In the genomic region with DNA sequence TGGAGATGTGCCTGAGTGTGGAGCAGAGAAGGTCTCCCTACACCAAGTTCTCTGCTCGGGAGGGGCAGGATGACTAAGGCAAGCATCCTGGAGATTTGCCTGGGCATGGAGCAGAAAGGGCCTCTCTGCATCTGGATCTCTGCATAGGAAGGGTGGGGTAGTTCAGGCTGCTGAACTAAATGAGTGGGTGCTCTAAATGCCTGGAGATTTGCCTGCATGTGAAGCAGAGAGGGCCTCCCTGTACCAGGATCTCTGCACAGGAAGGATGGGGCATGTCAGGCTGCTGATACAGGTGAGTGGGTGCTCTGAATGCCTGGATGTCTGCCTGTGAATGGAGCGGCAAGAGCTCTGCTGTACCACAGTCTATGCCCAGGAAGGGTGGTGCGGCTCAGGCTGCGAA, we compare ENCODE assay signal across 19 cellular contexts.
DNase-seq lines count a peak whose midpoint lies in the region; ATAC-seq and TF ChIP-seq lines count a peak whose summit lies in the region.
"Had no signal": no experiment of that assay in that cellular context is flagged by ENCODE, and none has a peak within 500 bp of the region (broad histone marks: within the 10 kb centered on the region; RNA-seq: fewer than 3 reads in every experiment).

No MANE protein-coding gene starts in this region.

- H3K4me1 ChIP-seq in tibial artery (peaks cover 0 to 8% (median 0%) of the 10 kb centered on the region in 4 donors), testis (no peaks in the 10 kb centered on the region)
- H3K4me1 ChIP-seq: Caco-2, pancreas, spleen had no signal

- TF ChIP-seq CTCF in AG10803 (conservative IDR thresholded peaks at IDR 0.05; ENCODE audit: low read length) (no peak), cardiac fibroblast (IDR thresholded peaks at IDR 0.05; ENCODE audit: low read depth, low read length) (no peak), tibial artery (IDR thresholded peaks at IDR 0.05) (no peak), testis (IDR thresholded peaks at IDR 0.05) (no peak)

- intact Hi-C loops in tibial artery (cut with DNase I; ENCODE audit: low total_unique reads): no loop called here
- intact Hi-C loops in testis (cut with DNase I; ENCODE audit: low total_unique reads): no loop called here

- DNase-seq in AG10803 (ENCODE audit: low read depth) (peak; percentile 92), LoVo (ENCODE audit: low spot score) (peak; percentile 77), cardiac fibroblast (ENCODE audit: low read depth in 2 of 2) (peak; percentile 58 to 74), kidney glomerular epithelial cell (lab: John Stamatoyannopoulos, UW) (peak; percentile 60), tibial artery (no peak), testis (no peak)
- DNase-seq: activated CD8-positive, alpha-beta T cell treated with anti-CD3 and anti-CD28 coated beads, Interleukin-2, amount 10 ng/mL, durations not matched to agents 7 days and 5 days; amygdala; Caco-2; GDM1; NCI-H2107; NCI-H69; spleen; WERI-Rb-1 had no signal

- H3K27ac ChIP-seq in tibial artery: peak overlapping the region in 1 of 2 donors; percentile 22
- no peak overlapping the region for H3K27ac ChIP-seq in testis
- H3K27ac ChIP-seq: pancreas, spleen, WERI-Rb-1 had no signal

- TF ChIP-seq POLR2A in testis (IDR thresholded peaks at IDR 0.05): no peak

- H3K9me3 ChIP-seq in tibial artery (peaks cover 0 to 11% (median 0%) of the 10 kb centered on the region in 3 donors), testis (no peaks in the 10 kb centered on the region)
- H3K9me3 ChIP-seq: Caco-2, pancreas had no signal

- ATAC-seq in GM19455 (IDR thresholded peaks at IDR 0.05; ENCODE audit: unreplicated experiment) (no peak), GM21723 (IDR thresholded peaks at IDR 0.05; ENCODE audit: unreplicated experiment) (no peak)
- ATAC-seq: activated CD8-positive, alpha-beta T cell treated with anti-CD3 and anti-CD28 coated beads, Interleukin-2, amount 10 ng/mL, durations not matched to agents 7 days and 5 days; activated T-helper 17 cell treated with anti-CD3 and anti-CD28 coated beads, Interleukin-2, amount 50 U/mL, for 72 hours; left lobe of liver; pancreas had no signal

- H3K27me3 ChIP-seq in tibial artery (no peaks in the 10 kb centered on the region), testis (no peaks in the 10 kb centered on the region)
- H3K27me3 ChIP-seq: pancreas, spleen had no signal

- no peaks in the 10 kb centered on the region for H3K36me3 ChIP-seq in tibial artery
- H3K36me3 ChIP-seq in testis (ENCODE audit: low read depth, missing control alignments): no peaks in the 10 kb centered on the region
- H3K36me3 ChIP-seq: pancreas, spleen, WERI-Rb-1 had no signal

- no peak overlapping the region for H3K4me3 ChIP-seq in AG10803 (ENCODE audit: low read length)
- H3K4me3 ChIP-seq in cardiac fibroblast (replicated peaks in 1 of 2; ENCODE audit: low read depth in 2 of 2, low read length in 2 of 2): no peak overlapping the region
- H3K4me3 ChIP-seq in tibial artery: no peak overlapping the region
- H3K4me3 ChIP-seq in testis: no peak overlapping the region
- H3K4me3 ChIP-seq: pancreas, spleen had no signal

- 81 to 88% methylated on average over 2 to 4 of the region's 4 CpGs for WGBS in testis, 2 donors

Comparison
In these comparisons a context has a peak if more than half of its experiments do, and no peak if none do; other contexts are left out.
1. DNase-seq: peak in AG10803 (single experiment), LoVo (single experiment), cardiac fibroblast (2 of 2) and kidney glomerular epithelial cell (single experiment); none in tibial artery (0 of 2) and testis (single experiment).